Comparison of ENCODE assay signal across 8 cellular contexts in genomic region chr18:9101730-9102390, GRCh38. TPM values are rescaled to one million over a fixed set of nuclear protein-coding genes. Genes with fewer than 3 reads are reported as not detected.
A peak's percentile ranks its signal among the peaks of the same experiment; 100 is the strongest.
DNase-seq lines count a peak whose midpoint lies in the region; TF ChIP-seq lines count a peak whose summit lies in the region.

No MANE protein-coding gene starts in this region.

- peak overlapping the region; percentile 88 for H3K4me3 ChIP-seq in epithelial cell of proximal tubule (ENCODE audit: low read depth, low read length)

- TF ChIP-seq CTCF in GM20000 (IDR thresholded peaks at IDR 0.05; ENCODE audit: extremely low read depth, missing control alignments) (no peak), epithelial cell of proximal tubule (conservative IDR thresholded peaks at IDR 0.05; ENCODE audit: low read depth, low read length) (no peak)

- peak; percentile 18 for DNase-seq in CMK (ENCODE audit: low read depth)
- peak; percentile 44 for DNase-seq in GM20000 (ENCODE audit: low spot score)
- peak; percentile 63 for DNase-seq in KG1 (lab: John Stamatoyannopoulos, UW)
- peak; percentile 44 for DNase-seq in SW480 (ENCODE audit: low spot score)
- no peak for DNase-seq in epithelial cell of proximal tubule (ENCODE audit: low read depth)
- peak; percentile 51 for DNase-seq in myocyte (ENCODE audit: low read depth)
- DNase-seq in iPS-NIHi7 (ENCODE audit: extremely low spot score), result no peak
- DNase-seq in NCI-H1436 treated with DMSO at 0.1 percent for 48 hours (lab: John Stamatoyannopoulos, UW), result no peak

RNA-seq across cellular contexts. Expression of gene NDUFV2, which starts 0.6 kb away (rescaled TPM):
- total RNA-seq in epithelial cell of proximal tubule (103 and 173 TPM in 2 replicates), myocyte (194 and 243 TPM in 2 replicates)
- polyA plus RNA-seq in myocyte (2012), result 115 TPM

RNA-seq across cellular contexts. Expression of gene ANKRD12, which starts 34.7 kb away (rescaled TPM):
- 3.7 and 8.5 TPM in 2 replicates for total RNA-seq in epithelial cell of proximal tubule
- total RNA-seq in myocyte, result 31.5 and 36.3 TPM in 2 replicates
- polyA plus RNA-seq in myocyte (2012), result 9.8 TPM

Comparison
In these comparisons a context has a peak if more than half of its experiments do, and no peak if none do; other contexts are left out.
1. DNase-seq: peak in CMK (single experiment), GM20000 (single experiment), KG1 (single experiment), SW480 (single experiment) and myocyte (single experiment); none in epithelial cell of proximal tubule (single experiment), iPS-NIHi7 (single experiment) and NCI-H1436 treated with DMSO at 0.1 percent for 48 hours (single experiment).